In genomic region chr9:87499455-87500015, GRCh38 we compare ENCODE assay signal across 8 cellular contexts. TPM values are rescaled to one million over a fixed set of nuclear protein-coding genes. Genes with fewer than 3 reads are reported as not detected.
DNase-seq lines count a peak whose midpoint lies in the region; ATAC-seq and TF ChIP-seq lines count a peak whose summit lies in the region.

No MANE protein-coding gene starts in this region.

- H3K27me3 ChIP-seq in duodenal mucosa (ENCODE audit: control insufficient read depth in 1 of 2, insufficient read depth in 2 of 2, low read length in 2 of 2) (no peaks in the 10 kb centered on the region), psoas muscle (ENCODE audit: insufficient read depth in 3 of 3, low read length in 2 of 3) (peaks cover 0 to 2% (median 0%) of the 10 kb centered on the region in 3 donors)

- no peak for DNase-seq in psoas muscle
- DNase-seq in NCI-H345 (lab: John Stamatoyannopoulos, UW) = no peak
- no peak for DNase-seq in mesenteric fat pad (ENCODE audit: low spot score)
- no peak for DNase-seq in NCI-H526 treated with DMSO at 0.1 percent for 48 hours (lab: John Stamatoyannopoulos, UW)
- DNase-seq in AML-193 (lab: John Stamatoyannopoulos, UW) = no peak

- H3K9me3 ChIP-seq in duodenal mucosa (ENCODE audit: control insufficient read depth in 1 of 2, low read length in 2 of 2) (no peaks in the 10 kb centered on the region), psoas muscle (no peaks in the 10 kb centered on the region)

- H3K36me3 ChIP-seq in duodenal mucosa (ENCODE audit: control insufficient read depth in 1 of 2, insufficient read depth in 2 of 2, low read length in 2 of 2) (no peaks in the 10 kb centered on the region), psoas muscle (ENCODE audit: insufficient read depth in 1 of 2, low read depth in 1 of 2) (no peaks in the 10 kb centered on the region)

- H3K4me3 ChIP-seq in duodenal mucosa (ENCODE audit: low read depth in 1 of 2, low read length in 2 of 2) (peak overlapping the region; percentile 78 to 82), psoas muscle (peak overlapping the region; percentile 69)

- 75 to 79% (median 78%) methylated on average over 2 of the region's 2 CpGs for WGBS in psoas muscle, 3 donors

- H3K27ac ChIP-seq in duodenal mucosa (ENCODE audit: low read depth, low read length) (no peak overlapping the region), psoas muscle (no peak overlapping the region)

- TF ChIP-seq CTCF in psoas muscle (IDR thresholded peaks at IDR 0.05) = no peak

- intact Hi-C loops in psoas muscle (cut with DNase I) = loop anchor here in 1 of 2 donors (5.0 to 10.0 kb wide), 2 partner anchors 162 to 165 kb away; no protein-coding TSS in a partner anchor

- peak overlapping the region in 1 of 2 donors; percentile 62 for H3K9ac ChIP-seq in duodenal mucosa (ENCODE audit: low read depth in 1 of 2, low read length in 2 of 2)

- H3K4me1 ChIP-seq in duodenal mucosa (ENCODE audit: control insufficient read depth in 1 of 2, insufficient read depth in 2 of 2, low read length in 2 of 2) = peaks cover 26 to 38% of the 10 kb centered on the region in 2 donors
- no peaks in the 10 kb centered on the region for H3K4me1 ChIP-seq in psoas muscle

- ATAC-seq in GM19328 (IDR thresholded peaks at IDR 0.05; ENCODE audit: unreplicated experiment) (peak; percentile 42), HG03175 (IDR thresholded peaks at IDR 0.05; ENCODE audit: unreplicated experiment) (peak; percentile 44), psoas muscle (no peak)

RNA-seq across cellular contexts. Expression of gene DAPK1, which starts 1.9 kb away (rescaled TPM):
- 1 to 10 TPM; 2.2 to 8.4 (median 3.4) TPM for total RNA-seq in psoas muscle
- 1 to 10 TPM in 1 of 3 donors, under 1 TPM in 2; 0.66 to 1.3 (median 0.66) TPM for polyA plus RNA-seq in psoas muscle
- total RNA-seq in mesenteric fat pad = 38.3 TPM

Comparison
In these comparisons a context has a peak if more than half of its experiments do, and no peak if none do; other contexts are left out.
1. ATAC-seq: peak in GM19328 (single experiment) and HG03175 (single experiment); none in psoas muscle (0 of 4).